Comparison of ENCODE assay signal across 24 cellular contexts in genomic region chr1:68984289-68984688, GRCh38.
DNase-seq lines count a peak whose midpoint lies in the region.
"Had no signal": no experiment of that assay in that cellular context is flagged by ENCODE, and none has a peak within 500 bp of the region (broad histone marks: within the 10 kb centered on the region; RNA-seq: fewer than 3 reads in every experiment).

No MANE protein-coding gene starts in this region.

- peak in 25 of 42 donors; percentile 13 to 73 (median 36) for DNase-seq in head of caudate nucleus
- DNase-seq in putamen (ENCODE audit: low spot score), result peak; percentile 59
- no peak for DNase-seq in NCI-H146 treated with DMSO at 0.1 percent for 48 hours (lab: John Stamatoyannopoulos, UW; ENCODE audit: unreplicated experiment)
- DNase-seq in CD1c-positive myeloid dendritic cell (ENCODE audit: extremely low spot score), result no peak
- DNase-seq: 8988T; ACHN; AML-193; BE2C; C1 segment of cervical spinal cord; Caco-2; Calu3; CD4-positive, alpha-beta memory T cell; CD4-positive, alpha-beta T cell; CD4-positive, CD25-positive, alpha-beta regulatory T cell; CD8-positive, alpha-beta memory T cell; CD8-positive, alpha-beta T cell; COR-L47; DMS 273 treated with DMSO at 0.1 percent for 48 hours; DMS153; DMS53; DMS79; DMS79 treated with DMSO at 0.1 percent for 48 hours; DND-41; EL had no signal

- intact Hi-C loops in head of caudate nucleus (cut with DNase I), result no loop called here

Comparison
In these comparisons a context has a peak if more than half of its experiments do, and no peak if none do; other contexts are left out.
1. DNase-seq: peak in head of caudate nucleus (25 of 42) and putamen (single experiment); none in NCI-H146 treated with DMSO at 0.1 percent for 48 hours (single experiment) and CD1c-positive myeloid dendritic cell (single experiment).